In genomic region chr5:149803641-149804468, GRCh38 we compare ENCODE assay signal across 13 cellular contexts.
DNase-seq lines count a peak whose midpoint lies in the region; ATAC-seq and TF ChIP-seq lines count a peak whose summit lies in the region.
"Had no signal": no experiment of that assay in that cellular context is flagged by ENCODE, and none has a peak within 500 bp of the region (broad histone marks: within the 10 kb centered on the region; RNA-seq: fewer than 3 reads in every experiment).

No MANE protein-coding gene starts in this region.

- H3K27me3 ChIP-seq in IMR-90 (ENCODE audit: control insufficient read depth, insufficient read depth, low read length) (no peaks in the 10 kb centered on the region), stomach (no peaks in the 10 kb centered on the region)
- no peaks in the 10 kb centered on the region for H3K27me3 ChIP-seq in CD4-positive, alpha-beta T cell (ENCODE audit: control insufficient read depth, insufficient read depth, low read length)
- H3K27me3 ChIP-seq: pancreas, tibial artery had no signal

- H2AK9ac ChIP-seq in IMR-90 (replicated peaks; ENCODE audit: low read depth, low read length, poor library complexity) = peak overlapping the region; percentile 15

- CTCF ChIA-PET in IMR-90 (lab: Yijun Ruan, JAX) = no interaction called here
- CTCF ChIA-PET in CD4-positive, alpha-beta T cell (lab: Charles Lee) = no interaction called here

- H3K27ac Mint-ChIP-seq in mesothelial cell of epicardium = peak overlapping the region; percentile 71
- no peak overlapping the region for H3K27ac Mint-ChIP-seq in CD4-positive, alpha-beta T cell
- H3K27ac Mint-ChIP-seq: T-helper 1 cell treated with Interleukin-12 subunit alpha and Interleukin-12 subunit beta and Interleukin-4 antibody, amounts not matched to agents 30 μg/mL and 1 μg/mL, for 36 hours had no signal

- no peak overlapping the region for H4K5ac ChIP-seq in IMR-90 (ENCODE audit: low read depth, low read length)

- H2AFZ ChIP-seq in IMR-90 (replicated peaks; ENCODE audit: low read length, poor library complexity) = peak overlapping the region; percentile 8

- H3K4me1 ChIP-seq in IMR-90 (ENCODE audit: control insufficient read depth, insufficient read depth, low read length) (peaks cover 15% of the 10 kb centered on the region), stomach (peaks cover 11 to 88% (median 46%) of the 10 kb centered on the region in 4 donors)
- H3K4me1 ChIP-seq: pancreas had no signal

- H3K4me3 Mint-ChIP-seq in mesothelial cell of epicardium = no peak overlapping the region
- no peak overlapping the region for H3K4me3 Mint-ChIP-seq in CD4-positive, alpha-beta T cell
- H3K4me3 Mint-ChIP-seq: CD4-positive, alpha-beta memory T cell; T-helper 1 cell treated with Interleukin-12 subunit alpha and Interleukin-12 subunit beta and Interleukin-4 antibody, amounts not matched to agents 30 μg/mL and 1 μg/mL, for 36 hours had no signal

- no peaks in the 10 kb centered on the region for H3K36me3 ChIP-seq in IMR-90 (ENCODE audit: control insufficient read depth, insufficient read depth, low read length)
- H3K36me3 ChIP-seq in stomach = no peaks in the 10 kb centered on the region
- H3K36me3 ChIP-seq: pancreas, tibial artery had no signal

- H2BK15ac ChIP-seq in IMR-90 (ENCODE audit: low read depth, low read length) = no peak overlapping the region

- TF ChIP-seq CTCF in IMR-90 (conservative IDR thresholded peaks at IDR 0.05; ENCODE audit: low read depth, low read length) = no peak
- no peak for TF ChIP-seq CTCF in mesothelial cell of epicardium (IDR thresholded peaks at IDR 0.05; ENCODE audit: unreplicated experiment)
- TF ChIP-seq CTCF in stomach (IDR thresholded peaks at IDR 0.05) = no peak
- TF ChIP-seq CTCF in CD4-positive, alpha-beta T cell (IDR thresholded peaks at IDR 0.05) = no peak

- WGBS in IMR-90 (ENCODE audit: extremely low coverage in 2 of 2, insufficient read length in 1 of 2), 2 experiments = 64% methylated on average over 4 of the region's 17 CpGs; no CpG with 5 or more reads in 1 of the 2 experiments
- WGBS in stomach, 5 donors = 70 to 82% (median 76%) methylated on average over 14 to 17 of the region's 17 CpGs

- H3K4me2 ChIP-seq in IMR-90 (ENCODE audit: low read depth, low read length) = no peak overlapping the region

- H3K4me3 ChIP-seq in IMR-90 (ENCODE audit: insufficient read depth, low read depth, low read length) (no peak overlapping the region), stomach (no peak overlapping the region)
- H3K4me3 ChIP-seq: pancreas, tibial artery had no signal

- no peak overlapping the region for H2BK20ac ChIP-seq in IMR-90 (ENCODE audit: low read depth, low read length)

- H3K27me3 Mint-ChIP-seq in mesothelial cell of epicardium (ENCODE audit: low read depth) = no peaks in the 10 kb centered on the region
- H3K27me3 Mint-ChIP-seq in CD4-positive, alpha-beta T cell = no peaks in the 10 kb centered on the region
- H3K27me3 Mint-ChIP-seq: CD4-positive, alpha-beta memory T cell had no signal

- TF ChIP-seq POLR2A in IMR-90 (IDR thresholded peaks at IDR 0.05; ENCODE audit: low read depth, low read length) (no peak), stomach (IDR thresholded peaks at IDR 0.05) (no peak)

- no peak overlapping the region for H2BK120ac ChIP-seq in IMR-90 (ENCODE audit: low read depth, low read length)

- peaks cover 11% of the 10 kb centered on the region for H3K9me1 ChIP-seq in IMR-90 (ENCODE audit: insufficient read depth, low read length)

- 0 out of 2 replicates have a peak overlapping the region, but pooled peaks have one; percentile 7 for H3K4ac ChIP-seq in IMR-90 (ENCODE audit: low read depth, low read length)

- in situ Hi-C loops in IMR-90 (cut with MboI; ENCODE audit: low sequenced_read_pairs) = no loop called here

- TF ChIP-seq EP300 in stomach (IDR thresholded peaks at IDR 0.05) = no peak

- H4K20me1 ChIP-seq in IMR-90 (ENCODE audit: insufficient read depth, low read length) = no peaks in the 10 kb centered on the region

- H3K9me3 ChIP-seq in IMR-90 (ENCODE audit: control insufficient read depth, insufficient read depth, low read length) (no peaks in the 10 kb centered on the region), stomach (no peaks in the 10 kb centered on the region)
- H3K9me3 ChIP-seq in CD4-positive, alpha-beta T cell (ENCODE audit: control insufficient read depth, low read length) = no peaks in the 10 kb centered on the region
- H3K9me3 ChIP-seq: pancreas, tibial artery had no signal

- no peak for TF ChIP-seq RAD21 in IMR-90 (IDR thresholded peaks at IDR 0.05; ENCODE audit: low read length)

- no peak overlapping the region for H4K91ac ChIP-seq in IMR-90 (ENCODE audit: insufficient read depth, low read depth, low read length)

- H3K56ac ChIP-seq in IMR-90 (ENCODE audit: extremely low read depth, insufficient read depth, low read length) = no peak overlapping the region

- no peak overlapping the region for H3K23ac ChIP-seq in IMR-90 (ENCODE audit: low read depth, low read length)

- H4K8ac ChIP-seq in IMR-90 (ENCODE audit: low read depth in 2 of 2, low read length in 2 of 2) = no peak overlapping the region

- H2BK5ac ChIP-seq in IMR-90 (ENCODE audit: low read depth, low read length, poor library complexity, severe bottlenecking) = no peak overlapping the region

- POLR2A ChIA-PET in IMR-90 (lab: Charles Lee; ENCODE audit: unreplicated experiment) = no interaction called here
- POLR2A ChIA-PET in CD4-positive, alpha-beta T cell (lab: Charles Lee) = no interaction called here

- H3K18ac ChIP-seq in IMR-90 (ENCODE audit: low read depth, low read length) = no peak overlapping the region

- dilution Hi-C loops in IMR-90 (cut with HindIII; ENCODE audit: low sequenced_read_pairs, unreplicated experiment) = no loop called here

- ATAC-seq in IMR-90 (ENCODE audit: low read depth) = no peak
- no peak for ATAC-seq in CD4-positive, alpha-beta T cell (ENCODE audit: poor library complexity)

- H3K14ac ChIP-seq in IMR-90 (replicated peaks; ENCODE audit: low read depth, low read length) = no peak overlapping the region

- no TSS peak for BruUV-seq in IMR-90 (replicated peaks; lab: Mats Ljungman, UMichigan)

- no peaks in the 10 kb centered on the region for H3K9me3 Mint-ChIP-seq in mesothelial cell of epicardium
- H3K9me3 Mint-ChIP-seq in CD4-positive, alpha-beta T cell = no peaks in the 10 kb centered on the region
- H3K9me3 Mint-ChIP-seq: CD4-positive, alpha-beta memory T cell; T-helper 1 cell treated with Interleukin-12 subunit alpha and Interleukin-12 subunit beta and Interleukin-4 antibody, amounts not matched to agents 30 μg/mL and 1 μg/mL, for 36 hours had no signal

- no peak overlapping the region for H3K9ac ChIP-seq in IMR-90 (ENCODE audit: low read depth, low read length)

- no peak overlapping the region for H3K27ac ChIP-seq in IMR-90 (ENCODE audit: insufficient read depth, low read length)
- peak overlapping the region; percentile 14 to 82 (median 45) for H3K27ac ChIP-seq in stomach
- no peak overlapping the region for H3K27ac ChIP-seq in CD4-positive, alpha-beta T cell (ENCODE audit: low read depth, low read length)
- H3K27ac ChIP-seq: pancreas, tibial artery had no signal

- H3K36me3 Mint-ChIP-seq in mesothelial cell of epicardium = no peaks in the 10 kb centered on the region
- H3K36me3 Mint-ChIP-seq in CD4-positive, alpha-beta T cell (ENCODE audit: low read depth) = no peaks in the 10 kb centered on the region
- H3K36me3 Mint-ChIP-seq: CD4-positive, alpha-beta memory T cell had no signal

- peaks cover 14% of the 10 kb centered on the region for H3K4me1 Mint-ChIP-seq in mesothelial cell of epicardium
- H3K4me1 Mint-ChIP-seq in CD4-positive, alpha-beta T cell (ENCODE audit: low read depth) = peaks cover 5% of the 10 kb centered on the region
- H3K4me1 Mint-ChIP-seq: CD4-positive, alpha-beta memory T cell had no signal

- H3K79me1 ChIP-seq in IMR-90 (ENCODE audit: low read depth in 1 of 2, low read length in 2 of 2) = no peaks in the 10 kb centered on the region

- peak; percentile 16 for DNase-seq in IMR-90
- DNase-seq in cerebellar cortex (ENCODE audit: low spot score) = peak; percentile 58
- no peak for DNase-seq in mesothelial cell of epicardium (ENCODE audit: low spot score in 2 of 2, unreplicated experiment in 2 of 2)
- no peak for DNase-seq in stomach
- DNase-seq in activated CD8-positive, alpha-beta memory T cell treated with anti-CD3 and anti-CD28 coated beads, Interleukin-2, amount 50 U/mL, for 4 hours = no peak
- no peak for DNase-seq in CD4-positive, alpha-beta T cell
- DNase-seq in DMS114 treated with DMSO at 0.1 percent for 48 hours (lab: John Stamatoyannopoulos, UW; ENCODE audit: unreplicated experiment) = no peak
- DNase-seq: CD4-positive, alpha-beta memory T cell; MM.1S; NCI-H2081; pancreas; tibial artery had no signal

- intact Hi-C loops in IMR-90 (cut with micrococcal nuclease) (no loop called here), stomach (cut with DNase I; ENCODE audit: low total_unique reads) (no loop called here)
- intact Hi-C loops in CD4-positive, alpha-beta T cell (cut with DNase I, micrococcal nuclease) = no loop called here

- H2AK5ac ChIP-seq in IMR-90 (ENCODE audit: low read depth, low read length) = peak overlapping the region; percentile 17; the same call in 1 of the 2 replicates

TF ChIP-seq in IMR-90, 13 proteins besides CTCF, POLR2A, EP300 and RAD21:
- no peak for TF ChIP-seq SMC3 (IDR thresholded peaks at IDR 0.05; ENCODE audit: low read depth, low read length)
- TF ChIP-seq MXI1 (IDR thresholded peaks at IDR 0.05; ENCODE audit: borderline replicate concordance, low read depth, low read length) = no peak
- TF ChIP-seq ELK1 (IDR thresholded peaks at IDR 0.05; ENCODE audit: borderline replicate concordance, low read depth, low read length) = no peak

Comparison
In these comparisons a context has a peak if more than half of its experiments do, and no peak if none do; other contexts are left out.
1. DNase-seq: peak in IMR-90 (single experiment) and cerebellar cortex (single experiment); none in mesothelial cell of epicardium (0 of 2), stomach (single experiment), activated CD8-positive, alpha-beta memory T cell treated with anti-CD3 and anti-CD28 coated beads, Interleukin-2, amount 50 U/mL, for 4 hours (single experiment), CD4-positive, alpha-beta T cell (0 of 10) and DMS114 treated with DMSO at 0.1 percent for 48 hours (single experiment).
2. H3K27ac ChIP-seq: peak in stomach (5 of 5); none in IMR-90 (single experiment) and CD4-positive, alpha-beta T cell (single experiment).